Comparison of ENCODE assay signal across 1 cellular context in the genomic region with DNA sequence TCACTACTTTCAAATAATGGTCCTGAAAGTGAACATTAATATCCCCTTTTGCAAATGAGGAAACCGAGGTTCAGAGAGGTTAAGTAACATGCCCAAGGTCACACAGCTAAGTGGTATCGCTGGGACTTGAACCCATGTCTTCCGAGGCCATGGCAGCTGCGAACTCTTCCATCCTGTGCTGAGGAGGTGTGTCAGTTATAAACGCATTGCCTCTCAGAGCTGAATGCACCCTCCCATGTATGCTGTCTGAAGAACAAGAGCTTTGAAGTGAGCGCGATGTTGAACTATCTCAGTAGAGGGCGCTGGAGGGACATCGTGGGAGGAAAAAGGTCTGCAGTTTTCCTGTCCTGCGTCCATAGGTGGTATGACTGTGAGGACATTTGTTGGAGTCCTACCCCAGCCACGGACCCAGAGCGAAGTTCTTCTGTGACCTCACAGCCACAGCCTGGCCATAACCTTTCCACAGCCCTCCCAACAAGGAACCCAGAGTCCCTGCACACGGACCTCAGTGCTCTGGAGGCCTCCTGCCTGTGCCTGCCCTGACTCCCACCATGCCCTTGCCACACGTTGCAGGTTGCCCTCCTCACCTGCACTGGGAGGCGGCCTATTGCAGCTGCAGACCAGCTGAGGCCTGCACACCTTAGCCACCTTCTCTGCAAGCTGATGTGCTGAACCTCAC.
TF ChIP-seq lines count a peak whose summit lies in the region.

No MANE protein-coding gene starts in this region.

TF ChIP-seq in HepG2, 621 proteins besides CTCF, POLR2A, EP300 and RAD21 (continued from another document):
- TF ChIP-seq, protein P1, sequence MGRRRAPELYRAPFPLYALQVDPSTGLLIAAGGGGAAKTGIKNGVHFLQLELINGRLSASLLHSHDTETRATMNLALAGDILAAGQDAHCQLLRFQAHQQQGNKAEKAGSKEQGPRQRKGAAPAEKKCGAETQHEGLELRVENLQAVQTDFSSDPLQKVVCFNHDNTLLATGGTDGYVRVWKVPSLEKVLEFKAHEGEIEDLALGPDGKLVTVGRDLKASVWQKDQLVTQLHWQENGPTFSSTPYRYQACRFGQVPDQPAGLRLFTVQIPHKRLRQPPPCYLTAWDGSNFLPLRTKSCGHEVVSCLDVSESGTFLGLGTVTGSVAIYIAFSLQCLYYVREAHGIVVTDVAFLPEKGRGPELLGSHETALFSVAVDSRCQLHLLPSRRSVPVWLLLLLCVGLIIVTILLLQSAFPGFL (CRISPR knock-in tag; IDR thresholded peaks at IDR 0.05) = no peak
- TF ChIP-seq RAD51 (IDR thresholded peaks at IDR 0.05; ENCODE audit: borderline replicate concordance) = no peak
- TF ChIP-seq PHF21A (CRISPR knock-in tag; IDR thresholded peaks at IDR 0.05) = no peak; the same call in 1 of the 2 replicates
- TF ChIP-seq ATF7-NPFF (CRISPR knock-in tag; IDR thresholded peaks at IDR 0.05; ENCODE audit: low read depth) = 0 out of 2 replicates have a peak, but pooled peaks have one; percentile 35
- TF ChIP-seq JDP2 (CRISPR knock-in tag; IDR thresholded peaks at IDR 0.05; ENCODE audit: borderline replicate concordance) = no peak
- TF ChIP-seq ZBTB42 (CRISPR knock-in tag; IDR thresholded peaks at IDR 0.05) = 0 out of 2 replicates have a peak, but pooled peaks have one; percentile 33
- TF ChIP-seq SETDB1 (CRISPR knock-in tag; IDR thresholded peaks at IDR 0.05; ENCODE audit: borderline replicate concordance) = no peak
- TF ChIP-seq ZFX (CRISPR knock-in tag; IDR thresholded peaks at IDR 0.05; ENCODE audit: low read depth) = peak; percentile 77
- no peak for TF ChIP-seq ZNF841 (CRISPR knock-in tag; IDR thresholded peaks at IDR 0.05; ENCODE audit: borderline replicate concordance)
- no peak for TF ChIP-seq ZNF782 (CRISPR knock-in tag; IDR thresholded peaks at IDR 0.05; ENCODE audit: borderline replicate concordance)
- TF ChIP-seq, protein P2, sequence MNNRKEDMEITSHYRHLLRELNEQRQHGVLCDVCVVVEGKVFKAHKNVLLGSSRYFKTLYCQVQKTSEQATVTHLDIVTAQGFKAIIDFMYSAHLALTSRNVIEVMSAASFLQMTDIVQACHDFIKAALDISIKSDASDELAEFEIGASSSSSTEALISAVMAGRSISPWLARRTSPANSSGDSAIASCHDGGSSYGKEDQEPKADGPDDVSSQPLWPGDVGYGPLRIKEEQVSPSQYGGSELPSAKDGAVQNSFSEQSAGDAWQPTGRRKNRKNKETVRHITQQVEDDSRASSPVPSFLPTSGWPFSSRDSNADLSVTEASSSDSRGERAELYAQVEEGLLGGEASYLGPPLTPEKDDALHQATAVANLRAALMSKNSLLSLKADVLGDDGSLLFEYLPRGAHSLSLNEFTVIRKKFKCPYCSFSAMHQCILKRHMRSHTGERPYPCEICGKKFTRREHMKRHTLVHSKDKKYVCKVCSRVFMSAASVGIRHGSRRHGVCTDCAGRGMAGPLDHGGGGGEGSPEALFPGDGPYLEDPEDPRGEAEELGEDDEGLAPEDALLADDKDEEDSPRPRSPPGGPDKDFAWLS (CRISPR knock-in tag; IDR thresholded peaks at IDR 0.05; ENCODE audit: borderline replicate concordance) = no peak
- no peak for TF ChIP-seq HDAC2 (CRISPR knock-in tag; IDR thresholded peaks at IDR 0.05)
- peak; percentile 45 for TF ChIP-seq ASH2L (IDR thresholded peaks at IDR 0.05; ENCODE audit: insufficient read length, low read depth, low read length)
- TF ChIP-seq, protein P3, sequence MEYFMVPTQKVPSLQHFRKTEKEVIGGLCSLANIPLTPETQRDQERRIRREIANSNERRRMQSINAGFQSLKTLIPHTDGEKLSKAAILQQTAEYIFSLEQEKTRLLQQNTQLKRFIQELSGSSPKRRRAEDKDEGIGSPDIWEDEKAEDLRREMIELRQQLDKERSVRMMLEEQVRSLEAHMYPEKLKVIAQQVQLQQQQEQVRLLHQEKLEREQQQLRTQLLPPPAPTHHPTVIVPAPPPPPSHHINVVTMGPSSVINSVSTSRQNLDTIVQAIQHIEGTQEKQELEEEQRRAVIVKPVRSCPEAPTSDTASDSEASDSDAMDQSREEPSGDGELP (IDR thresholded peaks at IDR 0.05; ENCODE audit: borderline replicate concordance, low read depth) = no peak
- TF ChIP-seq KDM5B (CRISPR knock-in tag; IDR thresholded peaks at IDR 0.05; ENCODE audit: borderline replicate concordance) = peak; percentile 52; the same call in 1 of the 2 replicates
- TF ChIP-seq SIX1 (CRISPR knock-in tag; IDR thresholded peaks at IDR 0.05; ENCODE audit: borderline replicate concordance) = no peak
- TF ChIP-seq FLYWCH1 (CRISPR knock-in tag; IDR thresholded peaks at IDR 0.05) = no peak
- 0 out of 2 replicates have a peak, but pooled peaks have one; percentile 41 for TF ChIP-seq KDM1A (CRISPR knock-in tag; IDR thresholded peaks at IDR 0.05)
- TF ChIP-seq SALL1 (CRISPR knock-in tag; IDR thresholded peaks at IDR 0.05) = peak; percentile 58
- no peak for TF ChIP-seq ZNF790 (CRISPR knock-in tag; IDR thresholded peaks at IDR 0.05; ENCODE audit: borderline replicate concordance)
- no peak for TF ChIP-seq ZNF777 (CRISPR knock-in tag; IDR thresholded peaks at IDR 0.05)
- no peak for TF ChIP-seq ZNF224 (CRISPR knock-in tag; IDR thresholded peaks at IDR 0.05)
- 0 out of 4 replicates have a peak, but pooled peaks of 1 of the 2 experiments have one; percentile 21 for TF ChIP-seq KLF16 (CRISPR knock-in tag; IDR thresholded peaks at IDR 0.05)
- no peak for TF ChIP-seq ATRX (CRISPR knock-in tag; IDR thresholded peaks at IDR 0.05; ENCODE audit: borderline replicate concordance)
- peak; percentile 26; the same call in 1 of the 2 replicates for TF ChIP-seq HNF4A (CRISPR knock-in tag; IDR thresholded peaks at IDR 0.05)
- TF ChIP-seq, protein P4, sequence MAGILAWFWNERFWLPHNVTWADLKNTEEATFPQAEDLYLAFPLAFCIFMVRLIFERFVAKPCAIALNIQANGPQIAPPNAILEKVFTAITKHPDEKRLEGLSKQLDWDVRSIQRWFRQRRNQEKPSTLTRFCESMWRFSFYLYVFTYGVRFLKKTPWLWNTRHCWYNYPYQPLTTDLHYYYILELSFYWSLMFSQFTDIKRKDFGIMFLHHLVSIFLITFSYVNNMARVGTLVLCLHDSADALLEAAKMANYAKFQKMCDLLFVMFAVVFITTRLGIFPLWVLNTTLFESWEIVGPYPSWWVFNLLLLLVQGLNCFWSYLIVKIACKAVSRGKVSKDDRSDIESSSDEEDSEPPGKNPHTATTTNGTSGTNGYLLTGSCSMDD (CRISPR knock-in tag; IDR thresholded peaks at IDR 0.05) = no peak
- TF ChIP-seq, protein P5, sequence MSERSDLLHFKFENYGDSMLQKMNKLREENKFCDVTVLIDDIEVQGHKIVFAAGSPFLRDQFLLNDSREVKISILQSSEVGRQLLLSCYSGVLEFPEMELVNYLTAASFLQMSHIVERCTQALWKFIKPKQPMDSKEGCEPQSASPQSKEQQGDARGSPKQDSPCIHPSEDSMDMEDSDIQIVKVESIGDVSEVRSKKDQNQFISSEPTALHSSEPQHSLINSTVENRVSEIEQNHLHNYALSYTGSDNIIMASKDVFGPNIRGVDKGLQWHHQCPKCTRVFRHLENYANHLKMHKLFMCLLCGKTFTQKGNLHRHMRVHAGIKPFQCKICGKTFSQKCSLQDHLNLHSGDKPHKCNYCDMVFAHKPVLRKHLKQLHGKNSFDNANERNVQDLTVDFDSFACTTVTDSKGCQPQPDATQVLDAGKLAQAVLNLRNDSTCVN (CRISPR knock-in tag; IDR thresholded peaks at IDR 0.05; ENCODE audit: borderline replicate concordance) = no peak
- no peak for TF ChIP-seq ERF (CRISPR knock-in tag; IDR thresholded peaks at IDR 0.05)
- TF ChIP-seq, protein P6, sequence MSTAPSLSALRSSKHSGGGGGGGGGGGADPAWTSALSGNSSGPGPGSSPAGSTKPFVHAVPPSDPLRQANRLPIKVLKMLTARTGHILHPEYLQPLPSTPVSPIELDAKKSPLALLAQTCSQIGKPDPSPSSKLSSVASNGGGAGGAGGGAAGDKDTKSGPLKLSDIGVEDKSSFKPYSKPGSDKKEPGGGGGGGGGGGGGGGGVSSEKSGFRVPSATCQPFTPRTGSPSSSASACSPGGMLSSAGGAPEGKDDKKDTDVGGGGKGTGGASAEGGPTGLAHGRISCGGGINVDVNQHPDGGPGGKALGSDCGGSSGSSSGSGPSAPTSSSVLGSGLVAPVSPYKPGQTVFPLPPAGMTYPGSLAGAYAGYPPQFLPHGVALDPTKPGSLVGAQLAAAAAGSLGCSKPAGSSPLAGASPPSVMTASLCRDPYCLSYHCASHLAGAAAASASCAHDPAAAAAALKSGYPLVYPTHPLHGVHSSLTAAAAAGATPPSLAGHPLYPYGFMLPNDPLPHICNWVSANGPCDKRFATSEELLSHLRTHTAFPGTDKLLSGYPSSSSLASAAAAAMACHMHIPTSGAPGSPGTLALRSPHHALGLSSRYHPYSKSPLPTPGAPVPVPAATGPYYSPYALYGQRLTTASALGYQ (CRISPR knock-in tag; IDR thresholded peaks at IDR 0.05) = no peak
TF ChIP-seq in HepG2: peak in this region for 61.
